Comparison of ENCODE assay signal across 20 cellular contexts in the genomic region with DNA sequence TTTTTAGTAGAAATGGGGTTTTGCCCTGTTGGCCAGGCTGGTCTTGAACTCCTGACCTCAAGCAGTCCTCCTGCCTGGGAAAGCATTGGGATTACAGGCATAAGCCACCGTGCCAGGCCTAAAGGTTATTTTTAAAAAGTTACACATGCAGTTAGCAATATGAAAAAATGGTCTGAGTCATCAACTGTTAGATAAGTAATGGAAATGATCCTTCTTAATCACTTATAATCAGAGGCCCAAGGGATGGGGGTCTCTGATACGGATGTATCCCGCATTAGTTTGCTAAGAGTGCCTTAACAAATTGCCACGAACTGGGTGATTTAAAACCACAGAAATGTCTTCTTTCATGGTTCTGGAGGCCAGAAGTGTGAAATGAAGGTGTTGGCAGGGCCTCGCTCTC.
"Had no signal": no experiment of that assay in that cellular context is flagged by ENCODE, and none has a peak within 500 bp of the region (broad histone marks: within the 10 kb centered on the region; RNA-seq: fewer than 3 reads in every experiment).

No MANE protein-coding gene starts in this region.

- H3K27me3 ChIP-seq: esophagus squamous epithelium, gastrocnemius medialis, left lung, right atrium auricular region, tibial nerve, vagina had no signal

- H3K9me3 Mint-ChIP-seq: activated naive CD4-positive, alpha-beta T cell treated with anti-CD3 and anti-CD28 coated beads, Interleukin-2, amount 10 ng/mL, durations not matched to agents 7 days and 5 days; activated T-helper 2 cell treated with anti-CD3 and anti-CD28 coated beads, Interferon-gamma antibody, Interleukin-2, Interleukin-4, amounts not matched to agents 10 μg/mL and 5 μg/mL and 100 μg/mL, durations not matched to agents 14 hours and 24 hours and 36 hours; memory B cell; natural killer cell; T-cell had no signal

- H3K27ac ChIP-seq: coronary artery, esophagus squamous epithelium, gastrocnemius medialis, left lung, right atrium auricular region, skin epidermis, tibial nerve, vagina had no signal

- H3K4me1 Mint-ChIP-seq: memory B cell, natural killer cell, T-cell had no signal

- H3K9me3 ChIP-seq: esophagus squamous epithelium, gastrocnemius medialis, left lung, right atrium auricular region, tibial nerve, vagina had no signal

- ATAC-seq: gastrocnemius medialis, left lung, natural killer cell, T-cell had no signal

- H3K36me3 Mint-ChIP-seq: activated naive CD4-positive, alpha-beta T cell treated with anti-CD3 and anti-CD28 coated beads, Interleukin-2, amount 10 ng/mL, durations not matched to agents 7 days and 5 days; memory B cell; natural killer cell; T-cell had no signal

- H3K27ac Mint-ChIP-seq: activated naive CD4-positive, alpha-beta T cell treated with anti-CD3 and anti-CD28 coated beads, Interleukin-2, amount 10 ng/mL, durations not matched to agents 7 days and 5 days; activated T-helper 2 cell treated with anti-CD3 and anti-CD28 coated beads, Interferon-gamma antibody, Interleukin-2, Interleukin-4, amounts not matched to agents 10 μg/mL and 5 μg/mL and 100 μg/mL, durations not matched to agents 14 hours and 24 hours and 36 hours; memory B cell; T-cell had no signal

- H3K4me3 Mint-ChIP-seq: activated naive CD4-positive, alpha-beta T cell treated with anti-CD3 and anti-CD28 coated beads, Interleukin-2, amount 10 ng/mL, durations not matched to agents 7 days and 5 days; memory B cell; natural killer cell; T-cell had no signal

- H3K4me1 ChIP-seq: gastrocnemius medialis, left lung, vagina had no signal

- H3K4me3 ChIP-seq: coronary artery, esophagus squamous epithelium, gastrocnemius medialis, left lung, right atrium auricular region, skin epidermis, tibial nerve, vagina had no signal

- H3K36me3 ChIP-seq: esophagus squamous epithelium, gastrocnemius medialis, left lung, right atrium auricular region, tibial nerve, vagina had no signal

- DNase-seq: activated CD4-positive, alpha-beta T cell treated with anti-CD3 and anti-CD28 coated beads, Interleukin-2, amount 50 U/mL, for 48 hours; activated naive CD4-positive, alpha-beta T cell treated with anti-CD3 and anti-CD28 coated beads, Interleukin-2, amount 10 ng/mL, durations not matched to agents 7 days and 5 days; esophagus squamous epithelium; gastrocnemius medialis; left lung; natural killer cell; nucleus accumbens; stimulated activated CD4-positive, alpha-beta T cell treated with anti-CD3 and anti-CD28 coated beads, Interleukin-4, amount 100 ng/mL, for 4 hours; stimulated activated CD8-positive, alpha-beta memory T cell treated with anti-CD3 and anti-CD28 coated beads, Interleukin-4, amount 100 ng/mL, for 48 hours; stimulated activated naive CD4-positive, alpha-beta T cell treated with Interleukin-2 at 50 U/mL for 16 hours; substantia nigra; T-cell; T-helper 9 cell had no signal
